8 cellular contexts compared by ENCODE assay signal in the genomic region with DNA sequence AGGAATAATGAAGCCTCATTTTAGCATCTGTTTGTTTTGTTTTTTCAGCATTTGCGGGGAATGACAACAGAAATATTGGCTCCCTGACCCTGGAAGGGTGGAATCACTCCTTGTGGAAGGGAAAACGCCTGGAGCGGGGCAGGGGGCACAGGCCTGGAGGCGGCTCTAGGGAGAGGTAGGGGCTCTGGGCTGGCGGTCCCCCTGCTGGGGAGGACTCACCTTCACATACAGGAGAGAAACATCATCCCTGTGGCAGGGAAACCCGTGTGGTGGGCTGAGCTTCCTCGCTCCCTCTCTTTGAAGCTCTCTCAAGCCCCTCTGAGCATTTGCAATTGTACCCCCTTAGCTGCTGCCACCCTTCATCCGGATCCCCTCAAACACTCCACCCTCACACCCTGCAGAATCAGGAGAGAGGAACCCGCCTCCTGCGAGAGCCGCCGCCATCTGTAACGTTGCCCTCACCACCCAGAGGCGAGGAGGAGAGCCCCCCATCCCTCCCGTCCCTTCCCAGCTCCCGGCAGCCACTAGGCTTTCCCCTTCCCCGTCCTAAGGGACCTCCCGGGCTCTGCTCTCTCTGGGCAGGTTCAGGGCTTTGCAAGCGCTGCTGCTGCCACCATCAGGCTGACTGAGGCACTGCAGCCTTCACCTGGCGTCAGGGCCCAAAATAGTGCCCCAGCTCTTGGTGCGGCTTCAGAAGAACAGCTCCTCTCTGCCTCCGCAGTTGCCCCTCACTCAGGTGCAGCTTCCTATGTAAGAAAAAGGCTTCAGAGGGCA. TPM values are rescaled to one million over a fixed set of nuclear protein-coding genes. Genes with fewer than 3 reads are reported as not detected.
A peak's percentile ranks its signal among the peaks of the same experiment; 100 is the strongest.
DNase-seq lines count a peak whose midpoint lies in the region; ATAC-seq and TF ChIP-seq lines count a peak whose summit lies in the region.

No MANE protein-coding gene starts in this region.

- H3K4me3 ChIP-seq in AG04450 (ENCODE audit: low read depth, low read length) (peak overlapping the region; percentile 49), dorsolateral prefrontal cortex (peak overlapping the region in 53 of 59 donors; percentile 14 to 62 (median 37)), lower lobe of right lung (no peak overlapping the region)

- peak; percentile 98 for TF ChIP-seq CTCF in AG04450 (IDR thresholded peaks at IDR 0.05; ENCODE audit: low read depth, low read length)
- peak; percentile 67 to 99 (median 94) for TF ChIP-seq CTCF in dorsolateral prefrontal cortex (IDR thresholded peaks at IDR 0.05 in 54 of 56, conservative IDR thresholded peaks at IDR 0.05 in 2 of 56; ENCODE audit: low read depth in 1 of 56, partially characterized antibody in 56 of 56)
- TF ChIP-seq CTCF in lower lobe of right lung (IDR thresholded peaks at IDR 0.05) = peak; percentile 93

- no peaks in the 10 kb centered on the region for H3K9me3 Mint-ChIP-seq in activated CD4-positive, alpha-beta T cell treated with anti-CD3 and anti-CD28 coated beads, Interleukin-2, amount 10 ng/mL, durations not matched to agents 7 days and 5 days

- H3K9me3 ChIP-seq in AG04450 (ENCODE audit: control insufficient read depth, insufficient read depth, low read length) (no peaks in the 10 kb centered on the region), lower lobe of right lung (no peaks in the 10 kb centered on the region)

- H3K27me3 ChIP-seq in AG04450 (ENCODE audit: control insufficient read depth, insufficient read depth, low read length) (no peaks in the 10 kb centered on the region), dorsolateral prefrontal cortex (no peaks in the 10 kb centered on the region), lower lobe of right lung (ENCODE audit: low read depth) (no peaks in the 10 kb centered on the region)

- POLR2A ChIA-PET in AG04450 (lab: Yijun Ruan, JAX) = interaction anchor here (1.3 kb wide), 1 partner anchor 10 kb away, joined by 3 read pairs; the partner anchor contains the start of gene KIRREL3
- POLR2A ChIA-PET in activated CD4-positive, alpha-beta T cell treated with anti-CD3 and anti-CD28 coated beads, Interleukin-2, amount 10 ng/mL, durations not matched to agents 7 days and 5 days (lab: Charles Lee) = no interaction called here

- H3K4me3 Mint-ChIP-seq in activated CD4-positive, alpha-beta T cell treated with anti-CD3 and anti-CD28 coated beads, Interleukin-2, amount 10 ng/mL, durations not matched to agents 7 days and 5 days = no peak overlapping the region

- no peaks in the 10 kb centered on the region for H3K36me3 Mint-ChIP-seq in activated CD4-positive, alpha-beta T cell treated with anti-CD3 and anti-CD28 coated beads, Interleukin-2, amount 10 ng/mL, durations not matched to agents 7 days and 5 days (ENCODE audit: low read depth)

- H3K27me3 Mint-ChIP-seq in activated CD4-positive, alpha-beta T cell treated with anti-CD3 and anti-CD28 coated beads, Interleukin-2, amount 10 ng/mL, durations not matched to agents 7 days and 5 days = peaks cover 11% of the 10 kb centered on the region

- H3K27ac ChIP-seq in AG04450 (ENCODE audit: low read depth, low read length) = peak overlapping the region; percentile 86
- peak overlapping the region in 49 of 59 donors; percentile 2 to 94 (median 65) for H3K27ac ChIP-seq in dorsolateral prefrontal cortex
- no peak overlapping the region for H3K27ac ChIP-seq in lower lobe of right lung

- H3K27ac Mint-ChIP-seq in activated CD4-positive, alpha-beta T cell treated with anti-CD3 and anti-CD28 coated beads, Interleukin-2, amount 10 ng/mL, durations not matched to agents 7 days and 5 days = no peak overlapping the region

- intact Hi-C loops in dorsolateral prefrontal cortex (cut with DNase I) = loop anchor here (2.0 to 10.0 kb wide), 7 partner anchors 198 to 685 kb away; partner anchors contain the start of gene DCPS (in 2 of the 2)
- intact Hi-C loops in lower lobe of right lung (cut with DNase I) = loop anchor here (5.0 to 10.0 kb wide), 2 partner anchors 273 to 545 kb away; no protein-coding TSS in a partner anchor

- H3K36me3 ChIP-seq in lower lobe of right lung = no peaks in the 10 kb centered on the region

- CTCF ChIA-PET in AG04450 (lab: Charles Lee) = interaction anchor here (0.5 to 6.8 kb wide), 73 partner anchors 8 to 1109 kb away, joined by 3 to 184 read pairs (median 5); partner anchors contain the start of gene KIRREL3
- CTCF ChIA-PET in activated CD4-positive, alpha-beta T cell treated with anti-CD3 and anti-CD28 coated beads, Interleukin-2, amount 10 ng/mL, durations not matched to agents 7 days and 5 days (lab: Charles Lee) = interaction anchor here (0.6 to 1.2 kb wide), 6 partner anchors 8 to 549 kb away, joined by 3 to 7 read pairs (median 3); no protein-coding TSS in a partner anchor

- ATAC-seq in GM18508 (IDR thresholded peaks at IDR 0.05; ENCODE audit: insufficient read depth, unreplicated experiment) = peak; percentile 70
- peak; percentile 84 for ATAC-seq in HG03135 (IDR thresholded peaks at IDR 0.05; ENCODE audit: unreplicated experiment)
- ATAC-seq in lower lobe of right lung = peak; percentile 86 to 90

- no peaks in the 10 kb centered on the region for H3K4me1 Mint-ChIP-seq in activated CD4-positive, alpha-beta T cell treated with anti-CD3 and anti-CD28 coated beads, Interleukin-2, amount 10 ng/mL, durations not matched to agents 7 days and 5 days

- peak; percentile 46 for DNase-seq in AG04450 (ENCODE audit: low read depth, low spot score)
- peak; percentile 54 for DNase-seq in NCI-H345 treated with DMSO at 0.1 percent for 48 hours (lab: John Stamatoyannopoulos, UW; ENCODE audit: unreplicated experiment)
- DNase-seq in activated CD4-positive, alpha-beta T cell treated with anti-CD3 and anti-CD28 coated beads, Interleukin-2, amount 10 ng/mL, durations not matched to agents 7 days and 5 days = peak; percentile 57
- peak; percentile 83 to 90 (median 88) for DNase-seq in dorsolateral prefrontal cortex
- DNase-seq in lower lobe of right lung = peak; percentile 73
- DNase-seq in stimulated activated CD8-positive, alpha-beta memory T cell treated with anti-CD3 and anti-CD28 coated beads, Interleukin-12 subunit alpha, Interleukin-12 subunit beta, amount 100 ng/mL, for 1 hour (ENCODE audit: low read depth) = peak; percentile 20

- H3K4me1 ChIP-seq in lower lobe of right lung = peaks cover 4% of the 10 kb centered on the region

RNA-seq across cellular contexts. Expression of gene KIRREL3, which starts 10.4 kb away (rescaled TPM):
- polyA plus RNA-seq in AG04450 (2011; rRNA removed) = 2.3 and 2.8 TPM in 2 replicates
- 4.0 and 6.3 TPM in 2 replicates for polyA minus RNA-seq in AG04450 (2011; rRNA and poly(A)+ RNA removed)
- total RNA-seq in activated CD4-positive, alpha-beta T cell treated with anti-CD3 and anti-CD28 coated beads, Interleukin-2, amount 10 ng/mL, durations not matched to agents 7 days and 5 days = not detected
- total RNA-seq in dorsolateral prefrontal cortex = 10 to 100 TPM; 22.2 to 74.8 (median 42.9) TPM
- total RNA-seq in lower lobe of right lung = 0.15 TPM

Comparison
In these comparisons a context has a peak if more than half of its experiments do, and no peak if none do; other contexts are left out.
1. DNase-seq: peak in every context shown above with its lines; median percentile 88 in dorsolateral prefrontal cortex; 73 in lower lobe of right lung; 57 in activated CD4-positive, alpha-beta T cell treated with anti-CD3 and anti-CD28 coated beads, Interleukin-2, amount 10 ng/mL, durations not matched to agents 7 days and 5 days; 54 in NCI-H345 treated with DMSO at 0.1 percent for 48 hours; 46 in AG04450; 20 in stimulated activated CD8-positive, alpha-beta memory T cell treated with anti-CD3 and anti-CD28 coated beads, Interleukin-12 subunit alpha, Interleukin-12 subunit beta, amount 100 ng/mL, for 1 hour.
2. RNA of gene KIRREL3, which starts 10.4 kb away (total RNA-seq): 22.2 to 74.8 TPM in dorsolateral prefrontal cortex; 0.15 TPM in lower lobe of right lung (single experiment) and not detected in activated CD4-positive, alpha-beta T cell treated with anti-CD3 and anti-CD28 coated beads, Interleukin-2, amount 10 ng/mL, durations not matched to agents 7 days and 5 days; every median in the first group is over 10 times any median in the second.
3. Peak in every context shown above with its lines, with median percentiles within 50 percentile points of each other: CTCF ChIP-seq and ATAC-seq.